In the genomic region with DNA sequence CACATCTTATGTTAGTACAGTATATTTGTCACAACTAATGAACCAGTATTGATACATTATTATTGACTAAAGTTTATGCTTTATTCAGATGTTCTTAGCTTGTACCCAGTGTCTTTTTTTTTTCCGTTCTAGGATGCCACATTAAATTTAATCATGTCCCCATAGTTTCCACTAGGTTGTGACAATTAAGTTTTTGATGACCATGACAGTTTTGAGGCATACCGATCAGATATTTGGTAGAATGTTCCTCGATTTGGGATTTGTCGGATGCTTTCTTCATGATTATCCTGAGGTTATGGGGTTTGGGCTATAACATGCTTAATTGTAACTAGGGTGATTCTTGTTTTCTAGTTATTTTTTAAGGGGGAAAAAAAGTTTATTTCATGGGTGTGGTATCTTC, we compare ENCODE assay signal across 19 cellular contexts. TPM values are rescaled to one million over a fixed set of nuclear protein-coding genes. Genes with fewer than 3 reads are reported as not detected.
DNase-seq lines count a peak whose midpoint lies in the region; ATAC-seq and TF ChIP-seq lines count a peak whose summit lies in the region.
"Had no signal": no experiment of that assay in that cellular context is flagged by ENCODE, and none has a peak within 500 bp of the region (broad histone marks: within the 10 kb centered on the region; RNA-seq: fewer than 3 reads in every experiment).

No MANE protein-coding gene starts in this region.

- H3K4me3 Mint-ChIP-seq in WTC11 = no peak overlapping the region

- CTCF ChIA-PET in WTC11 (lab: Charles Lee) = no interaction called here

- no peaks in the 10 kb centered on the region for H3K27me3 Mint-ChIP-seq in WTC11 (ENCODE audit: low read depth)

- H3K4me1 Mint-ChIP-seq in WTC11 = peaks cover 72% of the 10 kb centered on the region

- peak overlapping the region; percentile 78 for H3K27ac Mint-ChIP-seq in WTC11

- peaks cover 37% of the 10 kb centered on the region for H3K36me3 Mint-ChIP-seq in WTC11

- TF ChIP-seq CTCF in left ventricle myocardium inferior (IDR thresholded peaks at IDR 0.05; ENCODE audit: borderline replicate concordance) (no peak), WTC11 (IDR thresholded peaks at IDR 0.05) (no peak)

- H3K27ac ChIP-seq in left ventricle myocardium inferior (replicated peaks) (peak overlapping the region; percentile 59), right cardiac atrium (ENCODE audit: low read length) (no peak overlapping the region), epithelial cell of prostate (peak overlapping the region; percentile 75)
- H3K27ac ChIP-seq: coronary artery, KMS-11 had no signal

- H3K36me3 ChIP-seq in left ventricle myocardium inferior = no peaks in the 10 kb centered on the region
- H3K36me3 ChIP-seq: right atrium auricular region had no signal

- intact Hi-C loops in left ventricle myocardium inferior (cut with micrococcal nuclease) (no loop called here), right cardiac atrium (cut with DNase I) (no loop called here)

- ATAC-seq in right cardiac atrium (no peak), WTC11 (no peak), HG03520 (IDR thresholded peaks at IDR 0.05; ENCODE audit: unreplicated experiment) (no peak), HG03432 (IDR thresholded peaks at IDR 0.05; ENCODE audit: unreplicated experiment) (no peak)
- ATAC-seq: left colon had no signal

- H3K4me3 ChIP-seq in left ventricle myocardium inferior (no peak overlapping the region), right cardiac atrium (ENCODE audit: low read length) (no peak overlapping the region)
- H3K4me3 ChIP-seq: coronary artery, HAP-1, right atrium auricular region had no signal

- WGBS in right cardiac atrium = 88% methylated on average over 4 of the region's 4 CpGs

- no peaks in the 10 kb centered on the region for H3K27me3 ChIP-seq in left ventricle myocardium inferior (ENCODE audit: low read depth)
- H3K27me3 ChIP-seq in right cardiac atrium (ENCODE audit: control insufficient read depth, insufficient read depth) = no peaks in the 10 kb centered on the region
- H3K27me3 ChIP-seq: right atrium auricular region had no signal

- POLR2A ChIA-PET in WTC11 (lab: Charles Lee) = no interaction called here

- H3K9me3 ChIP-seq in left ventricle myocardium inferior (replicated peaks) (no peaks in the 10 kb centered on the region), right cardiac atrium (ENCODE audit: control insufficient read depth, low read length) (no peaks in the 10 kb centered on the region)
- H3K9me3 ChIP-seq: right atrium auricular region had no signal

- H3K4me1 ChIP-seq in left ventricle myocardium inferior (peaks cover 100% of the 10 kb centered on the region), right cardiac atrium (ENCODE audit: control insufficient read depth, insufficient read depth, low read length) (peaks cover 34% of the 10 kb centered on the region)

- H3K9me3 Mint-ChIP-seq in WTC11 = peaks cover 20% of the 10 kb centered on the region

- no peak for DNase-seq in left ventricle myocardium inferior
- no peak for DNase-seq in right cardiac atrium
- DNase-seq in WTC11 (ENCODE audit: low spot score) = no peak
- no peak for DNase-seq in epithelial cell of prostate (ENCODE audit: low read depth, low spot score)
- no peak for DNase-seq in NOMO-1 treated with DMSO at 0.1 percent for 48 hours (lab: John Stamatoyannopoulos, UW; ENCODE audit: unreplicated experiment)
- DNase-seq: DMS 273 treated with DMSO at 0.1 percent for 48 hours, erythroblast, left colon, midbrain, NCI-H1092 treated with DMSO at 0.1 percent for 48 hours, NCI-H2081, NCI-H510A, nucleus accumbens had no signal

TF ChIP-seq in WTC11, 78 proteins besides CTCF, POLR2A, EP300 and RAD21:
- TF ChIP-seq NFE2L1 (CRISPR knock-in tag; IDR thresholded peaks at IDR 0.05) (no peak), SMAD3 (CRISPR knock-in tag; IDR thresholded peaks at IDR 0.05; ENCODE audit: borderline replicate concordance) (no peak), TCF7 (CRISPR knock-in tag; IDR thresholded peaks at IDR 0.05; ENCODE audit: low read depth) (no peak), ATF1 (CRISPR knock-in tag; IDR thresholded peaks at IDR 0.05) (no peak), FOXK1 (CRISPR knock-in tag; IDR thresholded peaks at IDR 0.05) (no peak), AR (CRISPR knock-in tag; IDR thresholded peaks at IDR 0.05) (no peak), IRF2 (CRISPR knock-in tag; IDR thresholded peaks at IDR 0.05; ENCODE audit: borderline replicate concordance, low read depth) (no peak), TP53 (CRISPR knock-in tag; IDR thresholded peaks at IDR 0.05) (no peak)

RNA-seq across cellular contexts. Expression of gene PRRC2B, which starts 22.6 kb away (rescaled TPM):
- total RNA-seq in left ventricle myocardium inferior = 109 TPM
- total RNA-seq in right cardiac atrium = 100 to 1,000 TPM; 137 to 175 (median 149) TPM
- polyA plus RNA-seq in right cardiac atrium = 78.1 TPM
- total RNA-seq in WTC11 (2021) = 272 to 314 TPM (median 311 TPM) in 3 replicates
